24 cellular contexts compared by ENCODE assay signal in genomic region chr4:150903603-150904002, GRCh38.
"Had no signal": no experiment of that assay in that cellular context is flagged by ENCODE, and none has a peak within 500 bp of the region (broad histone marks: within the 10 kb centered on the region; RNA-seq: fewer than 3 reads in every experiment).

No MANE protein-coding gene starts in this region.

- DNase-seq: IMR-90, Karpas-422, KG1, MG63, NCI-H1092, NCI-H1105 treated with DMSO at 0.1 percent for 48 hours, NCI-H1417 treated with DMSO at 0.1 percent for 48 hours, NCI-H146, NCI-H1694 treated with DMSO at 0.1 percent for 48 hours, NCI-H1930, NCI-H2081, NCI-H2107, NCI-H2171, NCI-H226, NCI-H446, NCI-H510A, NCI-H524 treated with DMSO at 0.1 percent for 48 hours, NCI-H69, NCI-H774, PC-3, SHP77, SK-N-SH had no signal

- ATAC-seq: HepG2, Panc1, PC-3 had no signal
